21 cellular contexts compared by ENCODE assay signal in the genomic region with DNA sequence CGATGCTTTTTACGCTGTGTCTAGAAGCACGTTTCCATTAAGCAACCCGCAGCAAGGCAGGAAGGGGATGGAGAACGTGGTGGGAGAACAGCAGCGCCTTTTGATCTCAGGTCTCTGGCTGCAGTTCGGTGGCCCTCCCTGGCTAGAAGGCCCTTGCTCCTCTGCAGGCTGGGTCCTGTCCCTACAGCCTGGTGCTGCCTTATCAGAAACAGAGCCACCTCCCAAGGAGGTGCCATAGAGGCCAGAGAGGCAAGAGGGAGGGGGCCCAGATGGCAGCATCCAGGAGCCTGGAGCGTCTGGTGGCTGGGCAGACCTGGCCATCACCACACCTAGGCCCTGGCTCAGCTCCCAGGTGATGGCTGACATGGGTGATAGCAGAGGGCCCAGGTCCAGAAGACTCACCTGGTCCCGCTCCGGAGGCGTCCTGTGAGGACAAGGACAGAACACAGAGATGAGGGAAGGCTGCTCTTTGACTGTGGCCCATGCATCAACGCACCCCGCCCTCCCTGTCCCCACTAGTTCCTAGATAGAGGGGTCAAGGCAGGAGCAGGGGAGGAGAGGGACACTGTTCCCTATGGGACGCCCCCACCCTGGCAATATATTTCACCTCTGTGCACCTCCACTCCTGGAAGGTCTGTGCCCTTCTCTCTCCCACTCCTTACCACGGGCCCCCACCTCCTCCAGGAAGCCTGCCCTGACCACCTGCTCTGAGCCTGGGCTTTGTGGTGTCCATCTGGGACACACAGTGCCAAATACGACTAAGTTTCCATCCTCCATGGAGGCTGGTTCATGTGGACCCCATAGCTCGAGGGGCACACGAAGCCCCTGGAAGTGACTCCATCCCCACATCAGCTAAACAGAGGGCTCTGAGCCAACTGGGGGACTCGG. TPM values are rescaled to one million over a fixed set of nuclear protein-coding genes. Genes with fewer than 3 reads are reported as not detected.
DNase-seq lines count a peak whose midpoint lies in the region; ATAC-seq and TF ChIP-seq lines count a peak whose summit lies in the region.
"Had no signal": no experiment of that assay in that cellular context is flagged by ENCODE, and none has a peak within 500 bp of the region (broad histone marks: within the 10 kb centered on the region; RNA-seq: fewer than 3 reads in every experiment).

No MANE protein-coding gene starts in this region.

- H3K27me3 ChIP-seq in endodermal cell (ENCODE audit: control insufficient read depth, insufficient read depth, low read length, poor library complexity, severe bottlenecking) = no peaks in the 10 kb centered on the region
- no peaks in the 10 kb centered on the region for H3K27me3 ChIP-seq in naive thymus-derived CD4-positive, alpha-beta T cell (ENCODE audit: control insufficient read depth in 2 of 2, insufficient read depth in 2 of 2, low read length in 2 of 2)
- H3K27me3 ChIP-seq: BLaER1, SJSA1 had no signal

- no peaks in the 10 kb centered on the region for H3K9me3 Mint-ChIP-seq in stimulated activated naive CD8-positive, alpha-beta T cell treated with anti-CD3 and anti-CD28 coated beads, Interleukin-15, Interleukin-2, amounts not matched to agents 100 ng/mL and 50 ng/mL, for 24 hours
- H3K9me3 Mint-ChIP-seq in endodermal cell (no peaks in the 10 kb centered on the region), neural crest cell (no peaks in the 10 kb centered on the region)
- peaks cover 0 to 8% (median 0%) of the 10 kb centered on the region in 11 donors for H3K9me3 Mint-ChIP-seq in naive thymus-derived CD4-positive, alpha-beta T cell

- CTCF ChIA-PET in naive thymus-derived CD4-positive, alpha-beta T cell (lab: Charles Lee) = interaction anchor here (3.9 kb wide), 1 partner anchor 215 kb away, joined by 70 read pairs; no protein-coding TSS in a partner anchor

- ATAC-seq in stimulated activated naive CD8-positive, alpha-beta T cell treated with anti-CD3 and anti-CD28 coated beads, Interleukin-15, Interleukin-2, amounts not matched to agents 100 U/mL and 50 U/mL, for 24 hours = no peak
- no peak for ATAC-seq in HG03457 (IDR thresholded peaks at IDR 0.05; ENCODE audit: unreplicated experiment)
- no peak for ATAC-seq in naive thymus-derived CD4-positive, alpha-beta T cell

- 93 to 94% methylated on average over 11 to 19 of the region's 19 CpGs for WGBS in endodermal cell (ENCODE audit: insufficient coverage in 1 of 2, insufficient read length in 1 of 2), 2 experiments

- no peaks in the 10 kb centered on the region for H3K27me3 Mint-ChIP-seq in stimulated activated naive CD8-positive, alpha-beta T cell treated with anti-CD3 and anti-CD28 coated beads, Interleukin-15, Interleukin-2, amounts not matched to agents 100 ng/mL and 50 ng/mL, for 24 hours
- H3K27me3 Mint-ChIP-seq in endodermal cell (ENCODE audit: insufficient read depth) (no peaks in the 10 kb centered on the region), neural crest cell (ENCODE audit: low read depth) (no peaks in the 10 kb centered on the region)
- H3K27me3 Mint-ChIP-seq in naive thymus-derived CD4-positive, alpha-beta T cell = no peaks in the 10 kb centered on the region
- H3K27me3 Mint-ChIP-seq: CD4-positive, alpha-beta memory T cell had no signal

- peak overlapping the region; percentile 26 for H3K27ac Mint-ChIP-seq in stimulated activated naive CD8-positive, alpha-beta T cell treated with anti-CD3 and anti-CD28 coated beads, Interleukin-15, Interleukin-2, amounts not matched to agents 100 ng/mL and 50 ng/mL, for 24 hours
- H3K27ac Mint-ChIP-seq in endodermal cell (no peak overlapping the region), neural crest cell (ENCODE audit: unreplicated experiment) (peak overlapping the region; percentile 35)
- H3K27ac Mint-ChIP-seq in naive thymus-derived CD4-positive, alpha-beta T cell = peak overlapping the region in 1 of 9 donors; percentile 33
- H3K27ac Mint-ChIP-seq: CD4-positive, alpha-beta memory T cell had no signal

- no peak for TF ChIP-seq CTCF in endodermal cell (conservative IDR thresholded peaks at IDR 0.05)
- TF ChIP-seq CTCF in neural crest cell (conservative IDR thresholded peaks at IDR 0.05) = no peak

- no peak for DNase-seq in stimulated activated naive CD8-positive, alpha-beta T cell treated with anti-CD3 and anti-CD28 coated beads, Interleukin-15, Interleukin-2, amounts not matched to agents 100 U/mL and 50 U/mL, for 24 hours
- DNase-seq in endodermal cell (peak; percentile 27), neural crest cell (ENCODE audit: low read depth, low spot score) (no peak)
- no peak for DNase-seq in stimulated activated CD4-positive, alpha-beta T cell treated with anti-CD3 and anti-CD28 coated beads, Interleukin-4, amount 100 ng/mL, for 1 hour
- DNase-seq in naive thymus-derived CD4-positive, alpha-beta T cell = no peak
- DNase-seq: Caco-2; CD4-positive, alpha-beta memory T cell; DMS 273 treated with DMSO at 0.1 percent for 48 hours; DMS79 treated with DMSO at 0.1 percent for 48 hours; KBM-7; NCI-H1092 treated with DMSO at 0.1 percent for 48 hours; NCI-H1436 treated with DMSO at 0.1 percent for 48 hours; NCI-H2029; NCI-H2227 treated with DMSO at 0.1 percent for 48 hours; NCI-H510A; NCI-H774; NK-92 treated with Interleukin-12 subunit alpha and Interleukin-12 subunit beta, amount 100 ng/mL, for 24 hours had no signal

- POLR2A ChIA-PET in naive thymus-derived CD4-positive, alpha-beta T cell (lab: Charles Lee) = no interaction called here

- H3K36me3 ChIP-seq in endodermal cell (ENCODE audit: control insufficient read depth, insufficient read depth, low read length) = peaks cover 22% of the 10 kb centered on the region
- H3K36me3 ChIP-seq in naive thymus-derived CD4-positive, alpha-beta T cell (ENCODE audit: control insufficient read depth in 2 of 3, insufficient read depth in 3 of 3, low read length in 3 of 3) = no peaks in the 10 kb centered on the region

- H3K4me3 ChIP-seq in endodermal cell (ENCODE audit: low read length) = no peak overlapping the region
- H3K4me3 ChIP-seq in naive thymus-derived CD4-positive, alpha-beta T cell (ENCODE audit: low read length) = no peak overlapping the region
- H3K4me3 ChIP-seq: BLaER1, SJSA1 had no signal

- H3K9ac ChIP-seq in endodermal cell (ENCODE audit: extremely low read depth, low read length, poor library complexity, severe bottlenecking) = no peak overlapping the region
- H3K9ac ChIP-seq: BLaER1 had no signal

- peaks cover 9% of the 10 kb centered on the region for H3K36me3 Mint-ChIP-seq in stimulated activated naive CD8-positive, alpha-beta T cell treated with anti-CD3 and anti-CD28 coated beads, Interleukin-15, Interleukin-2, amounts not matched to agents 100 ng/mL and 50 ng/mL, for 24 hours (ENCODE audit: low read depth)
- H3K36me3 Mint-ChIP-seq in endodermal cell (ENCODE audit: low read depth) = peaks cover 22% of the 10 kb centered on the region
- H3K36me3 Mint-ChIP-seq in neural crest cell (ENCODE audit: low read depth) = no peaks in the 10 kb centered on the region
- H3K36me3 Mint-ChIP-seq in naive thymus-derived CD4-positive, alpha-beta T cell = peaks cover 0 to 7% (median 4%) of the 10 kb centered on the region in 5 donors

- no peaks in the 10 kb centered on the region for H3K9me3 ChIP-seq in endodermal cell (ENCODE audit: control insufficient read depth, low read length)
- no peaks in the 10 kb centered on the region for H3K9me3 ChIP-seq in naive thymus-derived CD4-positive, alpha-beta T cell (ENCODE audit: control insufficient read depth in 2 of 3, low read length in 3 of 3)
- H3K9me3 ChIP-seq: Caco-2, SJSA1 had no signal

- H3K27ac ChIP-seq in endodermal cell (ENCODE audit: low read depth, low read length) = no peak overlapping the region
- H3K27ac ChIP-seq in naive thymus-derived CD4-positive, alpha-beta T cell (ENCODE audit: low read depth, low read length) = no peak overlapping the region
- H3K27ac ChIP-seq: BLaER1, SJSA1 had no signal

- H3K4me1 Mint-ChIP-seq in stimulated activated naive CD8-positive, alpha-beta T cell treated with anti-CD3 and anti-CD28 coated beads, Interleukin-15, Interleukin-2, amounts not matched to agents 100 ng/mL and 50 ng/mL, for 24 hours (ENCODE audit: low read depth) = peaks cover 3% of the 10 kb centered on the region
- H3K4me1 Mint-ChIP-seq in endodermal cell = no peaks in the 10 kb centered on the region
- no peaks in the 10 kb centered on the region for H3K4me1 Mint-ChIP-seq in neural crest cell
- H3K4me1 Mint-ChIP-seq in naive thymus-derived CD4-positive, alpha-beta T cell = no peaks in the 10 kb centered on the region
- H3K4me1 Mint-ChIP-seq: CD4-positive, alpha-beta memory T cell had no signal

- no peak overlapping the region for H3K4me3 Mint-ChIP-seq in stimulated activated naive CD8-positive, alpha-beta T cell treated with anti-CD3 and anti-CD28 coated beads, Interleukin-15, Interleukin-2, amounts not matched to agents 100 ng/mL and 50 ng/mL, for 24 hours
- H3K4me3 Mint-ChIP-seq in endodermal cell = no peak overlapping the region
- H3K4me3 Mint-ChIP-seq in neural crest cell = peak overlapping the region; percentile 23
- no peak overlapping the region for H3K4me3 Mint-ChIP-seq in naive thymus-derived CD4-positive, alpha-beta T cell
- H3K4me3 Mint-ChIP-seq: CD4-positive, alpha-beta memory T cell had no signal

- intact Hi-C loops in naive thymus-derived CD4-positive, alpha-beta T cell (cut with micrococcal nuclease) = no loop called here

- no peaks in the 10 kb centered on the region for H3K4me1 ChIP-seq in endodermal cell (ENCODE audit: control insufficient read depth, insufficient read depth, low read length)
- no peaks in the 10 kb centered on the region for H3K4me1 ChIP-seq in naive thymus-derived CD4-positive, alpha-beta T cell (ENCODE audit: control insufficient read depth in 2 of 2, insufficient read depth in 2 of 2, low read length in 2 of 2)

RNA-seq across cellular contexts. Expression of a gene that starts 41.6 kb away (rescaled TPM):
- total RNA-seq in endodermal cell = 10 to 100 TPM in 1 of 2 donors, 1 to 10 TPM in 1; 8.4 to 11.2 TPM
- polyA plus RNA-seq in endodermal cell (2013, experiment 1 of 2) = 6.2 TPM
- 6.1 TPM for polyA plus RNA-seq in endodermal cell (2013, experiment 2 of 2)
- 4.5 and 4.6 TPM in 2 replicates for total RNA-seq in neural crest cell
- 10 to 100 TPM in 3 of 5 experiments, 1 to 10 TPM in 1, under 1 TPM in 1; 0.73 to 27.2 (median 16.5) TPM for total RNA-seq in naive thymus-derived CD4-positive, alpha-beta T cell
- 10 to 100 TPM; 10.2 to 11.0 TPM for polyA plus RNA-seq in naive thymus-derived CD4-positive, alpha-beta T cell
